11 cellular contexts compared by ENCODE assay signal in genomic region chr3:28476764-28477163, GRCh38.
"Had no signal": no experiment of that assay in that cellular context is flagged by ENCODE, and none has a peak within 500 bp of the region (broad histone marks: within the 10 kb centered on the region; RNA-seq: fewer than 3 reads in every experiment).

No MANE protein-coding gene starts in this region.

- H3K9me3 ChIP-seq: MG63, SJSA1, SK-N-SH had no signal

- H3K36me3 ChIP-seq: MG63, SJSA1 had no signal

- H3K4me1 ChIP-seq: SJSA1 had no signal

- H3K4me3 ChIP-seq: K562, MG63, PC-9, SJSA1 had no signal

- H3K27ac ChIP-seq: PC-9, RWPE1, SJSA1 had no signal

- DNase-seq: MG63, NCI-H1417 treated with DMSO at 0.1 percent for 48 hours, NCI-H1436 treated with DMSO at 0.1 percent for 48 hours, NCI-H187 treated with DMSO at 0.1 percent for 48 hours, NCI-H524 treated with DMSO at 0.1 percent for 48 hours, PC-9, SIG-M5 had no signal

- H3K27me3 ChIP-seq: MG63, SJSA1 had no signal
